ENCODE assay signal across 28 cellular contexts in the genomic region with DNA sequence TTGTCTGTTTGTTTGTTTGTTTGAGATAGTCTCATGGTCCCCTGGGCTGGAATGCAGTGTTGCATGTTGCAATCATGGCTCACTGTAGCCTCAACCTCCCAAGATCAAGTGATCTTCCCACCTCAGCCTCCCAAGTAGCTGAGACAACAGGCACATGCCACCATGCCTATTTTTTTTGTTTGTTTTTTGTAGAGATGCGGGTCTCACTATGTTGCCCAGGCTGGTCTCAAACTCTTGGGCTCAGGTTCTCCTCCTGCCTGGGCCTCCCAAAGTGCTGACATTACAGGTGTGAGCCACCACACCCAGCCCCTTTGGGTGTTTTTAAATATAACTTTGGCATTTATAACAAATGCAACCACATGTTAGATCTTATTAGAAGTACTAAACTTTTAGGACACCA.
"Had no signal": no experiment of that assay in that cellular context is flagged by ENCODE, and none has a peak within 500 bp of the region (broad histone marks: within the 10 kb centered on the region; RNA-seq: fewer than 3 reads in every experiment).

No MANE protein-coding gene starts in this region.

- ATAC-seq: esophagus mucosa; gastroesophageal sphincter; heart left ventricle; left cardiac atrium; left lung; mucosa of descending colon; naive thymus-derived CD4-positive, alpha-beta T cell; pancreas; stimulated activated effector memory CD8-positive, alpha-beta T cell treated with anti-CD3 and anti-CD28 coated beads, Interleukin-12 subunit alpha, Interleukin-12 subunit beta, amount 100 ng/mL, for 72 hours; stimulated activated naive CD8-positive, alpha-beta T cell treated with anti-CD3 and anti-CD28 coated beads, Interleukin-15, Interleukin-2, amounts not matched to agents 100 U/mL and 50 U/mL, for 24 hours had no signal

- H3K27me3 ChIP-seq: colonic mucosa, gastroesophageal sphincter, heart left ventricle, hepatocyte, left lung, neutrophil, pancreas, sigmoid colon, testis, tibial artery had no signal

- H3K4me3 Mint-ChIP-seq: dendritic cell treated with granulocyte-macrophage colony-stimulating factor and Interleukin-4, amounts not matched to agents 40 ng/mL and 50 ng/mL, for 4 days; endodermal cell; mesothelial cell of epicardium; naive thymus-derived CD4-positive, alpha-beta T cell; neural crest cell; stimulated activated effector memory CD8-positive, alpha-beta T cell treated with anti-CD3 and anti-CD28 coated beads, Interleukin-12 subunit alpha, Interleukin-12 subunit beta, amount 100 ng/mL, for 72 hours; type B pancreatic cell had no signal

- H3K36me3 Mint-ChIP-seq: stimulated activated effector memory CD8-positive, alpha-beta T cell treated with anti-CD3 and anti-CD28 coated beads, Interleukin-12 subunit alpha, Interleukin-12 subunit beta, amount 100 ng/mL, for 72 hours had no signal

- DNase-seq: colonic mucosa; effector CD8-positive, alpha-beta T cell; endodermal cell; foreskin fibroblast; heart left ventricle; left cardiac atrium; left lung; mesenchymal stem cell; mucosa of descending colon; naive thymus-derived CD4-positive, alpha-beta T cell; pancreas; sigmoid colon; stimulated activated CD4-positive, alpha-beta T cell treated with anti-CD3 and anti-CD28 coated beads, Interleukin-2, amount 100 ng/mL, for 24 hours; stimulated activated CD4-positive, alpha-beta T cell treated with anti-CD3 and anti-CD28 coated beads, Interleukin-4, amount 100 ng/mL, for 24 hours; stimulated activated naive CD8-positive, alpha-beta T cell treated with anti-CD3 and anti-CD28 coated beads, Interleukin-15, Interleukin-2, amounts not matched to agents 100 U/mL and 50 U/mL, for 24 hours; substantia nigra; testis; tibial artery had no signal

- H3K27ac Mint-ChIP-seq: dendritic cell treated with granulocyte-macrophage colony-stimulating factor and Interleukin-4, amounts not matched to agents 40 ng/mL and 50 ng/mL, for 4 days; endodermal cell; mesothelial cell of epicardium; naive thymus-derived CD4-positive, alpha-beta T cell; stimulated activated effector memory CD8-positive, alpha-beta T cell treated with anti-CD3 and anti-CD28 coated beads, Interleukin-12 subunit alpha, Interleukin-12 subunit beta, amount 100 ng/mL, for 72 hours; type B pancreatic cell had no signal

- H3K27ac ChIP-seq: colonic mucosa, epithelial cell of prostate, gastroesophageal sphincter, heart left ventricle, hepatocyte, left lung, neutrophil, pancreas, sigmoid colon, testis, tibial artery had no signal

- H3K4me1 ChIP-seq: colonic mucosa, gastroesophageal sphincter, heart left ventricle, left lung, pancreas, sigmoid colon, testis, tibial artery had no signal

- H3K9me3 Mint-ChIP-seq: dendritic cell treated with granulocyte-macrophage colony-stimulating factor and Interleukin-4, amounts not matched to agents 40 ng/mL and 50 ng/mL, for 4 days; neural crest cell; stimulated activated effector memory CD8-positive, alpha-beta T cell treated with anti-CD3 and anti-CD28 coated beads, Interleukin-12 subunit alpha, Interleukin-12 subunit beta, amount 100 ng/mL, for 72 hours; type B pancreatic cell had no signal

- H3K4me1 Mint-ChIP-seq: naive thymus-derived CD4-positive, alpha-beta T cell; stimulated activated effector memory CD8-positive, alpha-beta T cell treated with anti-CD3 and anti-CD28 coated beads, Interleukin-12 subunit alpha, Interleukin-12 subunit beta, amount 100 ng/mL, for 72 hours had no signal

- H3K27me3 Mint-ChIP-seq: dendritic cell treated with granulocyte-macrophage colony-stimulating factor and Interleukin-4, amounts not matched to agents 40 ng/mL and 50 ng/mL, for 4 days; naive thymus-derived CD4-positive, alpha-beta T cell; type B pancreatic cell had no signal
